Comparison of ENCODE assay signal across 10 cellular contexts in the genomic region with DNA sequence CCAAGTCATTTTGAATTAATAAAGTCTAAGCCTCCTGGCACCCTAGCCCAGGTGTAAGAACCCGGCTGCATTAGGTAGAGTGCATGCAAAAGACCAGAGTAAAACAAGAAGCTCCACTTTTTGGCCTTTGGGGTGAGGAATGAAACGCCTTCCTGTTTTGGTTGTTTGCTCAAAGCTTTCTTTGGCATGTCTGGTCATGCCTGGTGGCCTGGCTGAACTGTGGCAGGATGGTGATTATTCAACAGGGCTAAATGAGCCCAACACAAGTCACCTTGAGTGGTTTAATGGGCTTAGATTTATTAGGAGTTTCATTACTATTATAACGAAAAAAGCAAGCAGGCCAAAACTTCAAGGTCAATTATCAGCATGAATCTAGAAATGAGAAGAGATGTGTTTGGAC. TPM values are rescaled to one million over a fixed set of nuclear protein-coding genes. Genes with fewer than 3 reads are reported as not detected.
DNase-seq lines count a peak whose midpoint lies in the region; ATAC-seq, FAIRE-seq and TF ChIP-seq lines count a peak whose summit lies in the region.
"Had no signal": no experiment of that assay in that cellular context is flagged by ENCODE, and none has a peak within 500 bp of the region (broad histone marks: within the 10 kb centered on the region; RNA-seq: fewer than 3 reads in every experiment).

No MANE protein-coding gene starts in this region.

- H3K4me1 ChIP-seq in MM.1S (ENCODE audit: low read length) (peaks cover 12% of the 10 kb centered on the region), astrocyte (ENCODE audit: insufficient read depth, low read length) (peaks cover 38% of the 10 kb centered on the region), right atrium auricular region (peaks cover 0 to 11% of the 10 kb centered on the region in 2 donors)

- H3K9me3 ChIP-seq in MM.1S (replicated peaks; ENCODE audit: insufficient read depth, low read length) (no peaks in the 10 kb centered on the region), astrocyte (ENCODE audit: insufficient read depth, low read depth, low read length) (no peaks in the 10 kb centered on the region), right atrium auricular region (no peaks in the 10 kb centered on the region)

- H3K27ac ChIP-seq in MM.1S (ENCODE audit: low read length) = no peak overlapping the region
- H3K27ac ChIP-seq in astrocyte (ENCODE audit: low read depth, low read length) = peak overlapping the region; percentile 12
- no peak overlapping the region for H3K27ac ChIP-seq in right atrium auricular region

- FAIRE-seq in astrocyte (lab: Jason Lieb, UNC) = no peak

- no peaks in the 10 kb centered on the region for H3K79me2 ChIP-seq in MM.1S (ENCODE audit: low read length)
- H3K79me2 ChIP-seq in astrocyte (ENCODE audit: insufficient read depth, low read length) = no peaks in the 10 kb centered on the region

- peak overlapping the region; percentile 53 for H3K27ac Mint-ChIP-seq in astrocyte (ENCODE audit: unreplicated experiment)
- peak overlapping the region; percentile 90 for H3K27ac Mint-ChIP-seq in nephron progenitor cell
- no peak overlapping the region for H3K27ac Mint-ChIP-seq in activated CD4-positive, alpha-beta T cell treated with anti-CD3 and anti-CD28 coated beads for 36 hours
- H3K27ac Mint-ChIP-seq: stimulated activated effector memory CD8-positive, alpha-beta T cell treated with anti-CD3 and anti-CD28 coated beads, Interleukin-12 subunit alpha, Interleukin-12 subunit beta, amount 100 ng/mL, for 72 hours had no signal

- H3K36me3 Mint-ChIP-seq in astrocyte (ENCODE audit: low read depth, unreplicated experiment) (peaks cover 25% of the 10 kb centered on the region), nephron progenitor cell (ENCODE audit: low read depth) (peaks cover 53% of the 10 kb centered on the region)
- H3K36me3 Mint-ChIP-seq in activated CD4-positive, alpha-beta T cell treated with anti-CD3 and anti-CD28 coated beads for 36 hours (ENCODE audit: low read depth) = no peaks in the 10 kb centered on the region
- H3K36me3 Mint-ChIP-seq: stimulated activated effector memory CD8-positive, alpha-beta T cell treated with anti-CD3 and anti-CD28 coated beads, Interleukin-12 subunit alpha, Interleukin-12 subunit beta, amount 100 ng/mL, for 72 hours had no signal

- H4K20me1 ChIP-seq in MM.1S (ENCODE audit: insufficient read depth, low read length) (no peaks in the 10 kb centered on the region), astrocyte (ENCODE audit: insufficient read depth, low read length) (no peaks in the 10 kb centered on the region)

- H3K4me3 Mint-ChIP-seq in astrocyte (ENCODE audit: unreplicated experiment) (no peak overlapping the region), nephron progenitor cell (peak overlapping the region; percentile 7)
- H3K4me3 Mint-ChIP-seq in activated CD4-positive, alpha-beta T cell treated with anti-CD3 and anti-CD28 coated beads for 36 hours = no peak overlapping the region
- H3K4me3 Mint-ChIP-seq: stimulated activated effector memory CD8-positive, alpha-beta T cell treated with anti-CD3 and anti-CD28 coated beads, Interleukin-12 subunit alpha, Interleukin-12 subunit beta, amount 100 ng/mL, for 72 hours had no signal

- POLR2A ChIA-PET in activated CD4-positive, alpha-beta T cell treated with anti-CD3 and anti-CD28 coated beads for 36 hours (lab: Charles Lee) = no interaction called here

- H3K9ac ChIP-seq in MM.1S (ENCODE audit: low read length) = no peak overlapping the region
- no peak overlapping the region for H3K9ac ChIP-seq in astrocyte (ENCODE audit: low read length)

- DNase-seq in GM12865 (ENCODE audit: low read depth) (peak; percentile 62), MM.1S (peak; percentile 42), astrocyte (ENCODE audit: low read depth) (no peak), nephron progenitor cell (no peak), right atrium auricular region (ENCODE audit: low spot score) (no peak)
- no peak for DNase-seq in activated CD4-positive, alpha-beta T cell treated with anti-CD3 and anti-CD28 coated beads for 36 hours
- DNase-seq: NCI-H1436 treated with DMSO at 0.1 percent for 48 hours, retina had no signal

- no peak for ATAC-seq in GM19397 (IDR thresholded peaks at IDR 0.05; ENCODE audit: unreplicated experiment)
- ATAC-seq in activated CD4-positive, alpha-beta T cell treated with anti-CD3 and anti-CD28 coated beads for 36 hours = no peak
- ATAC-seq: stimulated activated effector memory CD8-positive, alpha-beta T cell treated with anti-CD3 and anti-CD28 coated beads, Interleukin-12 subunit alpha, Interleukin-12 subunit beta, amount 100 ng/mL, for 72 hours had no signal

- H2AFZ ChIP-seq in MM.1S (ENCODE audit: low read length) (0 out of 2 replicates have a peak overlapping the region, but pooled peaks have one; percentile 8), astrocyte (ENCODE audit: low read depth, low read length) (no peak overlapping the region)

- H3K9me2 ChIP-seq in MM.1S (replicated peaks; ENCODE audit: insufficient read depth, low read length) = no peaks in the 10 kb centered on the region

- H3K36me3 ChIP-seq in MM.1S (replicated peaks; ENCODE audit: insufficient read depth, low read length) (no peaks in the 10 kb centered on the region), astrocyte (ENCODE audit: insufficient read depth, low read length) (peaks cover 15% of the 10 kb centered on the region), right atrium auricular region (peaks cover 18% of the 10 kb centered on the region)

- H3F3A ChIP-seq in MM.1S (ENCODE audit: insufficient read depth, low read length) = peaks cover 3% of the 10 kb centered on the region; the same call in 1 of the 2 replicates

- H3K27me3 Mint-ChIP-seq in astrocyte (ENCODE audit: low read depth, unreplicated experiment) (no peaks in the 10 kb centered on the region), nephron progenitor cell (ENCODE audit: low read depth, poor library complexity) (no peaks in the 10 kb centered on the region)
- no peaks in the 10 kb centered on the region for H3K27me3 Mint-ChIP-seq in activated CD4-positive, alpha-beta T cell treated with anti-CD3 and anti-CD28 coated beads for 36 hours

- H3K4me3 ChIP-seq in GM12865 (ENCODE audit: low read depth, low read length) (no peak overlapping the region), MM.1S (ENCODE audit: low read length) (no peak overlapping the region), astrocyte (ENCODE audit: insufficient read depth, low read depth, low read length) (no peak overlapping the region), right atrium auricular region (no peak overlapping the region)

- H3K4me1 Mint-ChIP-seq in astrocyte (ENCODE audit: low read depth, unreplicated experiment) (peaks cover 39% of the 10 kb centered on the region), nephron progenitor cell (peaks cover 69% of the 10 kb centered on the region)
- H3K4me1 Mint-ChIP-seq in activated CD4-positive, alpha-beta T cell treated with anti-CD3 and anti-CD28 coated beads for 36 hours = peaks cover 5% of the 10 kb centered on the region

- H3K9me3 Mint-ChIP-seq in astrocyte (ENCODE audit: unreplicated experiment) = no peaks in the 10 kb centered on the region
- H3K9me3 Mint-ChIP-seq in nephron progenitor cell = peaks cover 3% of the 10 kb centered on the region
- H3K9me3 Mint-ChIP-seq in activated CD4-positive, alpha-beta T cell treated with anti-CD3 and anti-CD28 coated beads for 36 hours (ENCODE audit: low read depth) = no peaks in the 10 kb centered on the region
- H3K9me3 Mint-ChIP-seq: stimulated activated effector memory CD8-positive, alpha-beta T cell treated with anti-CD3 and anti-CD28 coated beads, Interleukin-12 subunit alpha, Interleukin-12 subunit beta, amount 100 ng/mL, for 72 hours had no signal

- H3K4me2 ChIP-seq in MM.1S (ENCODE audit: low read depth, low read length) = no peak overlapping the region
- H3K4me2 ChIP-seq in astrocyte (ENCODE audit: low read length) = no peak overlapping the region

- intact Hi-C loops in activated CD4-positive, alpha-beta T cell treated with anti-CD3 and anti-CD28 coated beads for 36 hours (cut with DNase I, micrococcal nuclease) = no loop called here

- CTCF ChIA-PET in activated CD4-positive, alpha-beta T cell treated with anti-CD3 and anti-CD28 coated beads for 36 hours (lab: Charles Lee) = interaction anchor here (0.9 to 2.0 kb wide), 5 partner anchors 8 to 358 kb away, joined by 3 to 6 read pairs (median 3); no protein-coding TSS in a partner anchor

- TF ChIP-seq CTCF in GM12865 (IDR thresholded peaks at IDR 0.05; ENCODE audit: insufficient read depth, low read depth, low read length, missing control alignments) (no peak), MM.1S (IDR thresholded peaks at IDR 0.05; ENCODE audit: low read length) (no peak), astrocyte (IDR thresholded peaks at IDR 0.05; ENCODE audit: insufficient read depth, low read depth, low read length) (no peak), nephron progenitor cell (IDR thresholded peaks at IDR 0.05) (no peak), right atrium auricular region (IDR thresholded peaks at IDR 0.05) (no peak)

- H3K27me3 ChIP-seq in MM.1S (replicated peaks; ENCODE audit: insufficient read depth, low read length) = no peaks in the 10 kb centered on the region
- no peaks in the 10 kb centered on the region for H3K27me3 ChIP-seq in astrocyte (ENCODE audit: insufficient read depth, low read length)
- H3K27me3 ChIP-seq in right atrium auricular region = no peaks in the 10 kb centered on the region

RNA-seq across cellular contexts. Expression of a gene that starts 40.9 kb away (rescaled TPM):
- total RNA-seq in astrocyte = not detected in 2 replicates
- total RNA-seq in right atrium auricular region = not detected
- total RNA-seq in activated CD4-positive, alpha-beta T cell treated with anti-CD3 and anti-CD28 coated beads for 36 hours = not detected

Comparison
In these comparisons a context has a peak if more than half of its experiments do, and no peak if none do; other contexts are left out.
1. DNase-seq: peak in GM12865 (single experiment) and MM.1S (single experiment); none in astrocyte (single experiment), nephron progenitor cell (single experiment), right atrium auricular region (single experiment) and activated CD4-positive, alpha-beta T cell treated with anti-CD3 and anti-CD28 coated beads for 36 hours (single experiment).